Comparison of ENCODE assay signal across 8 cellular contexts in genomic region chr15:75455982-75456531, GRCh38. TPM values are rescaled to one million over a fixed set of nuclear protein-coding genes. Genes with fewer than 3 reads are reported as not detected.
DNase-seq lines count a peak whose midpoint lies in the region; ATAC-seq and TF ChIP-seq lines count a peak whose summit lies in the region.

No MANE protein-coding gene starts in this region.

- DNase-seq in SIG-M5 treated with dmso at 0.1 percent for 504 hours (lab: John Stamatoyannopoulos, UW; ENCODE audit: unreplicated experiment) (peak; percentile 65), SIG-M5 (lab: John Stamatoyannopoulos, UW) (no peak), NCI-H226 (peak; percentile 32), occipital lobe (lab: John Stamatoyannopoulos, UW) (peak; percentile 71), vagina (ENCODE audit: extremely low spot score in 2 of 2) (peak in 1 of 2 donors; percentile 92)
- DNase-seq in activated CD8-positive, alpha-beta memory T cell treated with anti-CD3 and anti-CD28 coated beads, Interleukin-2, amount 50 U/mL, for 24 hours (ENCODE audit: extremely low read depth) = peak; percentile 14

- TF ChIP-seq CTCF in vagina (IDR thresholded peaks at IDR 0.05) = no peak

- TF ChIP-seq POLR2A in vagina (IDR thresholded peaks at IDR 0.05) = no peak

- H3K27me3 ChIP-seq in esophagus (ENCODE audit: control insufficient read depth in 1 of 2, insufficient read depth in 2 of 2, low read length in 2 of 2) (no peaks in the 10 kb centered on the region), vagina (no peaks in the 10 kb centered on the region)

- H3K36me3 ChIP-seq in esophagus (ENCODE audit: control insufficient read depth in 2 of 2, insufficient read depth in 2 of 2, low read length in 1 of 2) (peaks cover 0 to 3% of the 10 kb centered on the region in 2 donors), vagina (no peaks in the 10 kb centered on the region)

- H3K4me3 ChIP-seq in esophagus (ENCODE audit: low read depth in 1 of 2, low read length in 2 of 2) (peak overlapping the region; percentile 83), vagina (peak overlapping the region; percentile 74 to 99)

- no peak for ATAC-seq in GM21529 (IDR thresholded peaks at IDR 0.05; ENCODE audit: unreplicated experiment)

- peaks cover 0 to 6% of the 10 kb centered on the region in 2 donors for H3K4me1 ChIP-seq in esophagus (ENCODE audit: control insufficient read depth in 2 of 2, insufficient read depth in 2 of 2, low read length in 1 of 2)
- peaks cover 16% of the 10 kb centered on the region for H3K4me1 ChIP-seq in vagina

- peak overlapping the region; percentile 96 to 97 for H3K27ac ChIP-seq in esophagus (ENCODE audit: low read depth in 2 of 2, low read length in 1 of 2)
- H3K27ac ChIP-seq in vagina = peak overlapping the region; percentile 99

- intact Hi-C loops in vagina (cut with DNase I) = loop anchor here (10.0 kb wide), 2 partner anchors 119 to 199 kb away; partner anchors contain the start of gene PTPN9

- WGBS in esophagus, 2 donors = 2 to 3% methylated on average over 24 of the region's 24 CpGs

- H3K9me3 ChIP-seq in esophagus (ENCODE audit: control insufficient read depth in 2 of 2, insufficient read depth in 1 of 2, low read depth in 1 of 2, low read length in 1 of 2) (no peaks in the 10 kb centered on the region), vagina (no peaks in the 10 kb centered on the region)

RNA-seq across cellular contexts. Expression of gene SIN3A, which starts 4.6 kb away (rescaled TPM):
- 10 to 100 TPM in 1 of 2 donors, 1 to 10 TPM in 1; 7.2 to 10.4 TPM for polyA plus RNA-seq in esophagus
- total RNA-seq in occipital lobe (34.8 TPM), vagina (59.2 TPM)
